ENCODE assay signal across 22 cellular contexts in genomic region chr7:147510913-147511312, GRCh38.
DNase-seq lines count a peak whose midpoint lies in the region; ATAC-seq and TF ChIP-seq lines count a peak whose summit lies in the region.
"Had no signal": no experiment of that assay in that cellular context is flagged by ENCODE, and none has a peak within 500 bp of the region (broad histone marks: within the 10 kb centered on the region; RNA-seq: fewer than 3 reads in every experiment).

No MANE protein-coding gene starts in this region.

- intact Hi-C loops in Panc1 (cut with micrococcal nuclease; ENCODE audit: unreplicated experiment) = no loop called here

- BruUV-seq in Panc1 (replicated peaks; lab: Mats Ljungman, UMichigan) = no TSS peak

- H3K27ac ChIP-seq in Panc1 (ENCODE audit: low read length) = no peak overlapping the region
- H3K27ac ChIP-seq in brain microvascular endothelial cell = no peak overlapping the region
- H3K27ac ChIP-seq: ascending aorta, coronary artery, HL-60, stomach, upper lobe of right lung had no signal

- H3K27me3 ChIP-seq in Panc1 (ENCODE audit: control insufficient read depth, insufficient read depth, low read length) = no peaks in the 10 kb centered on the region
- H3K27me3 ChIP-seq in brain microvascular endothelial cell (replicated peaks) = no peaks in the 10 kb centered on the region
- H3K27me3 ChIP-seq: ascending aorta, stomach, upper lobe of right lung had no signal

- DNase-seq in AG10803 (ENCODE audit: low read depth) (peak; percentile 46), Panc1 (ENCODE audit: low read depth, low spot score) (peak; percentile 28), brain microvascular endothelial cell (peak; percentile 67), kidney glomerular epithelial cell (lab: John Stamatoyannopoulos, UW) (peak; percentile 23), hepatic stellate cell (ENCODE audit: low spot score) (no peak)
- no peak for DNase-seq in activated naive CD4-positive, alpha-beta T cell treated with anti-CD3 and anti-CD28 coated beads, Interleukin-2, amount 50 U/mL, for 16 hours
- DNase-seq in activated CD8-positive, alpha-beta memory T cell treated with anti-CD3 and anti-CD28 coated beads, Interleukin-2, amount 50 U/mL, for 48 hours = no peak
- DNase-seq: activated CD4-positive, alpha-beta T cell treated with anti-CD3 and anti-CD28 coated beads, Interleukin-2, amount 10 ng/mL, durations not matched to agents 7 days and 5 days; activated naive CD4-positive, alpha-beta T cell treated with Interleukin-2 at 50 U/mL for 16 hours; activated T-cell treated with anti-CD3 and anti-CD28 coated beads for 4 hours; DMS 273 treated with DMSO at 0.1 percent for 48 hours; NCI-H1694; NCI-H2227 treated with DMSO at 0.1 percent for 48 hours; NK-92 treated with Interleukin-12 subunit alpha and Interleukin-12 subunit beta, amount 100 ng/mL, for 24 hours; stimulated activated CD4-positive, alpha-beta T cell treated with anti-CD3 and anti-CD28 coated beads, Interleukin-4, amount 100 ng/mL, for 24 hours; stomach; T-helper 1 cell; upper lobe of right lung had no signal

- H3K36me3 ChIP-seq in Panc1 (ENCODE audit: control insufficient read depth, insufficient read depth, low read length) = no peaks in the 10 kb centered on the region
- H3K36me3 ChIP-seq in brain microvascular endothelial cell (replicated peaks) = no peaks in the 10 kb centered on the region
- H3K36me3 ChIP-seq: ascending aorta, stomach, upper lobe of right lung had no signal

- POLR2A ChIA-PET in Panc1 (lab: Charles Lee) = no interaction called here

- H3K4me3 ChIP-seq in AG10803 (ENCODE audit: low read length) = no peak overlapping the region
- no peak overlapping the region for H3K4me3 ChIP-seq in Panc1 (ENCODE audit: low read depth in 2 of 2, low read length in 2 of 2)
- H3K4me3 ChIP-seq in brain microvascular endothelial cell (ENCODE audit: low read depth, low read length) = no peak overlapping the region
- H3K4me3 ChIP-seq: ascending aorta, coronary artery, stomach, upper lobe of right lung had no signal

- no peaks in the 10 kb centered on the region for H3K4me1 ChIP-seq in Panc1 (ENCODE audit: control insufficient read depth, insufficient read depth, low read length)
- H3K4me1 ChIP-seq: ascending aorta, stomach, upper lobe of right lung had no signal

- in situ Hi-C loops in Panc1 (cut with HindIII; ENCODE audit: low pct_unique_long_range_greater_than_20kb, low sequenced_read_pairs) = no loop called here
- in situ Hi-C loops in brain microvascular endothelial cell (cut with HindIII; ENCODE audit: low pct_ligation_motif_present, low sequenced_read_pairs) = no loop called here

- no peak for ATAC-seq in Panc1
- ATAC-seq in HG03097 (IDR thresholded peaks at IDR 0.05; ENCODE audit: low FRiP score, unreplicated experiment) = no peak
- ATAC-seq: upper lobe of right lung had no signal

- H3K9me3 ChIP-seq in Panc1 (ENCODE audit: control insufficient read depth, insufficient read depth, low read depth, low read length) = no peaks in the 10 kb centered on the region
- H3K9me3 ChIP-seq: ascending aorta, stomach, upper lobe of right lung had no signal

- CTCF ChIA-PET in Panc1 (lab: Charles Lee) = no interaction called here

- TF ChIP-seq CTCF in AG10803 (conservative IDR thresholded peaks at IDR 0.05; ENCODE audit: low read length) = no peak
- TF ChIP-seq CTCF in Panc1 (IDR thresholded peaks at IDR 0.05) = no peak
- no peak for TF ChIP-seq CTCF in brain microvascular endothelial cell (IDR thresholded peaks at IDR 0.05; ENCODE audit: low read depth, low read length, missing control alignments)

Comparison
In these comparisons a context has a peak if more than half of its experiments do, and no peak if none do; other contexts are left out.
1. DNase-seq: peak in AG10803 (single experiment), Panc1 (single experiment), brain microvascular endothelial cell (single experiment) and kidney glomerular epithelial cell (single experiment); none in activated naive CD4-positive, alpha-beta T cell treated with anti-CD3 and anti-CD28 coated beads, Interleukin-2, amount 50 U/mL, for 16 hours (single experiment), hepatic stellate cell (single experiment) and activated CD8-positive, alpha-beta memory T cell treated with anti-CD3 and anti-CD28 coated beads, Interleukin-2, amount 50 U/mL, for 48 hours (single experiment).